Comparison of ENCODE assay signal across 8 cellular contexts in the genomic region with DNA sequence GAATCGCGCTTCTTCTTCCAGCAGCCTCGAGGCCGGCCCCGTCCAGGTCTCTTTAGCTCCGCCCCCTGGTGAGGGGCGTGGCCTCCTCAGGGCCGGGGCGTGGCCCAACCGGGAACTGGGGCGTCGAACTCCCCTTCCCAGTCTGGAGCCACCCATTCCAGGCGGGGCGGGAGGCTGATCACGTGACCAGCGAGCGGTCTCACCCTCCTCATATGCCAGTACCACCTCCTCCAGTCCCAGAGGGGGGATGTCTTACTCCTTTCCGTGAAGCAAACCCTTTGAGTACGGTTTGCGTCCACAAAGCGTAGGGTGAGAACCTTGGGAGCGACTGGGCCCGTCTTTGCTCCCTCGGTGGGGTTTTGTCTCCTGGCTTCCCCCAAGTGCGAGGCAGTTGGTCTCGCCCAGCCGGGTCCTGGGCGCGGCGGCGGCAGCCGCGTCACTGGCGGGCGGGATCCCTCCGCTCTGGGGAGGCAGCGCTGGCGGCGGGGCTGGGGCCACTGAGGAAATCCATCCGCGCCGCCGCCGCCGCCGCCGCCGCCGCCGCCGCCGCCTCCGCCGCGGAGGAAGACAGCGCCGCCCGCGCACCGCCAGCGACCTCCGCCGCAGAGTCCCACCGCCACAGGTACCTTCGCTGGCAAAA. TPM values are rescaled to one million over a fixed set of nuclear protein-coding genes. Genes with fewer than 3 reads are reported as not detected.
A peak's percentile ranks its signal among the peaks of the same experiment; 100 is the strongest.
DNase-seq lines count a peak whose midpoint lies in the region; ATAC-seq and TF ChIP-seq lines count a peak whose summit lies in the region.

Gene GNB2 (plus strand): TSS at position 439 of the 640 bp plus-strand sequence. CDS start 2,526 bp downstream, outside the sequence.

- no peaks in the 10 kb centered on the region for H3K27me3 Mint-ChIP-seq in activated CD4-positive, alpha-beta T cell treated with anti-CD3 and anti-CD28 coated beads for 36 hours

- POLR2A ChIA-PET in activated CD4-positive, alpha-beta T cell treated with anti-CD3 and anti-CD28 coated beads for 36 hours (lab: Charles Lee): interaction anchor here (0.6 to 1.0 kb wide), 6 partner anchors 9 to 182 kb away, joined by 3 to 7 read pairs (median 4); partner anchors contain the start of genes MOSPD3 and POP7

- no peak for TF ChIP-seq CTCF in choroid plexus epithelial cell (conservative IDR thresholded peaks at IDR 0.05; ENCODE audit: low read depth, low read length)

- CTCF ChIA-PET in activated CD4-positive, alpha-beta T cell treated with anti-CD3 and anti-CD28 coated beads for 36 hours (lab: Charles Lee): interaction anchor here (0.6 to 0.7 kb wide), 4 partner anchors 70 to 127 kb away, joined by 3 read pairs; no protein-coding TSS in a partner anchor

- DNase-seq in AML-193 (lab: John Stamatoyannopoulos, UW) (peak; percentile 85 to 90), GM19238 (ENCODE audit: insufficient read length, low spot score) (peak; percentile 95), NCI-H524 (lab: John Stamatoyannopoulos, UW) (peak; percentile 96 to 97), choroid plexus epithelial cell (ENCODE audit: low read depth) (peak; percentile 100), kidney glomerular epithelial cell (lab: John Stamatoyannopoulos, UW) (peak; percentile 97)
- DNase-seq in activated CD4-positive, alpha-beta T cell treated with anti-CD3 and anti-CD28 coated beads for 36 hours: peak; percentile 99
- peak; percentile 95 to 99 for DNase-seq in stimulated activated CD4-positive, alpha-beta T cell treated with anti-CD3 and anti-CD28 coated beads, Interleukin-1b, Interleukin-23, amount 100 ng/mL, for 1 hour (ENCODE audit: low read depth in 2 of 2)

- peak within 1 kb of the TSS; percentile 93 for H3K27ac Mint-ChIP-seq in activated CD4-positive, alpha-beta T cell treated with anti-CD3 and anti-CD28 coated beads for 36 hours

- peak within 1 kb of the TSS; percentile 91 for H3K4me3 ChIP-seq in choroid plexus epithelial cell (ENCODE audit: low read depth, low read length)

- no peaks in the 10 kb centered on the region for H3K9me3 Mint-ChIP-seq in activated CD4-positive, alpha-beta T cell treated with anti-CD3 and anti-CD28 coated beads for 36 hours (ENCODE audit: low read depth)

- peak within 1 kb of the TSS; percentile 94 for H3K4me3 Mint-ChIP-seq in activated CD4-positive, alpha-beta T cell treated with anti-CD3 and anti-CD28 coated beads for 36 hours

- H3K36me3 Mint-ChIP-seq in activated CD4-positive, alpha-beta T cell treated with anti-CD3 and anti-CD28 coated beads for 36 hours (ENCODE audit: low read depth): peaks cover 14% of the 10 kb centered on the region

- peak; percentile 61 for ATAC-seq in HG03442 (IDR thresholded peaks at IDR 0.05; ENCODE audit: unreplicated experiment)
- peak; percentile 78 for ATAC-seq in activated CD4-positive, alpha-beta T cell treated with anti-CD3 and anti-CD28 coated beads for 36 hours

- intact Hi-C loops in activated CD4-positive, alpha-beta T cell treated with anti-CD3 and anti-CD28 coated beads for 36 hours (cut with DNase I, micrococcal nuclease): loop anchor here (1.0 to 10.0 kb wide), 16 partner anchors 32 to 571 kb away; partner anchors contain the start of genes FBXO24 (in 2 of the 2), LRCH4 (in 2 of the 2), MOSPD3 (in 2 of the 2) and AGFG2 (in 1 of the 2)

- H3K4me1 Mint-ChIP-seq in activated CD4-positive, alpha-beta T cell treated with anti-CD3 and anti-CD28 coated beads for 36 hours: peaks cover 12% of the 10 kb centered on the region

RNA-seq across cellular contexts. Expression of gene GNB2, which starts in this region (rescaled TPM):
- 100 to 1,000 TPM; 172 to 200 TPM for total RNA-seq in activated CD4-positive, alpha-beta T cell treated with anti-CD3 and anti-CD28 coated beads for 36 hours

Comparison
In these comparisons a context has a peak if more than half of its experiments do, and no peak if none do; other contexts are left out.
1. Peak in every context shown above with its lines: DNase-seq, ATAC-seq and H3K4me3 ChIP-seq.